18 cellular contexts compared by ENCODE assay signal in genomic region chr1:16220101-16220500, GRCh38.
"Had no signal": no experiment of that assay in that cellular context is flagged by ENCODE, and none has a peak within 500 bp of the region (broad histone marks: within the 10 kb centered on the region; RNA-seq: fewer than 3 reads in every experiment).

No MANE protein-coding gene starts in this region.

- H3K4me3 ChIP-seq: prostate gland, right lobe of liver, spleen had no signal

- H3K27ac Mint-ChIP-seq: activated CD4-positive, alpha-beta memory T cell treated with anti-CD3 and anti-CD28 coated beads, Interleukin-2, amount 10 ng/mL, durations not matched to agents 7 days and 5 days; activated T-helper 2 cell treated with anti-CD3 and anti-CD28 coated beads, Interferon-gamma antibody, Interleukin-2, Interleukin-4, amounts not matched to agents 10 μg/mL and 5 μg/mL and 100 μg/mL, durations not matched to agents 14 hours and 24 hours and 36 hours; memory B cell; nephron; stimulated activated naive B cell treated with anti-CD40 and anti-IgM and Interleukin-4, amounts not matched to agents 10 μg/mL and 1 μg/mL and 100 μg/mL, for 72 hours had no signal

- H3K9me3 ChIP-seq: prostate gland, right lobe of liver, spleen had no signal

- H3K36me3 Mint-ChIP-seq: activated naive CD4-positive, alpha-beta T cell treated with anti-CD3 and anti-CD28 coated beads, Interleukin-2, amount 50 U/mL, for 72 hours had no signal

- H3K4me3 Mint-ChIP-seq: activated CD4-positive, alpha-beta memory T cell treated with anti-CD3 and anti-CD28 coated beads, Interleukin-2, amount 10 ng/mL, durations not matched to agents 7 days and 5 days; memory B cell; stimulated activated naive B cell treated with anti-CD40 and anti-IgM and Interleukin-4, amounts not matched to agents 10 μg/mL and 1 μg/mL and 100 μg/mL, for 72 hours had no signal

- H3K9me3 Mint-ChIP-seq: activated CD4-positive, alpha-beta memory T cell treated with anti-CD3 and anti-CD28 coated beads, Interleukin-2, amount 10 ng/mL, durations not matched to agents 7 days and 5 days; activated naive CD4-positive, alpha-beta T cell treated with anti-CD3 and anti-CD28 coated beads, Interleukin-2, amount 50 U/mL, for 72 hours; activated T-helper 2 cell treated with anti-CD3 and anti-CD28 coated beads, Interferon-gamma antibody, Interleukin-2, Interleukin-4, amounts not matched to agents 10 μg/mL and 5 μg/mL and 100 μg/mL, durations not matched to agents 14 hours and 24 hours and 36 hours; memory B cell; nephron had no signal

- ATAC-seq: activated CD4-positive, CD25-positive, alpha-beta regulatory T cell treated with anti-CD3 and anti-CD28 coated beads, Interleukin-2, amount 50 U/mL, for 24 hours; activated naive CD4-positive, alpha-beta T cell treated with anti-CD3 and anti-CD28 coated beads, Interleukin-2, amount 50 U/mL, for 72 hours; esophagus mucosa; left colon; stimulated activated naive B cell treated with anti-CD40 and anti-IgM and Interleukin-4, amounts not matched to agents 10 μg/mL and 1 μg/mL and 100 μg/mL, for 72 hours had no signal

- DNase-seq: activated CD4-positive, alpha-beta memory T cell treated with anti-CD3 and anti-CD28 coated beads, Interleukin-2, amount 10 ng/mL, durations not matched to agents 7 days and 5 days; cerebellar nuclear complex; foreskin fibroblast; left colon; occipital lobe; right lobe of liver; spleen; stimulated activated CD4-positive, alpha-beta T cell treated with anti-CD3 and anti-CD28 coated beads, Interleukin-1b, Interleukin-23, amount 100 ng/mL, for 48 hours; stimulated activated naive B cell treated with anti-CD40 and anti-IgM and Interleukin-4, amounts not matched to agents 10 μg/mL and 1 μg/mL and 100 μg/mL, for 72 hours; substantia nigra; trophoblast cell had no signal

- H3K27ac ChIP-seq: prostate gland, right lobe of liver, spleen had no signal

- H3K4me1 ChIP-seq: prostate gland had no signal

- H3K36me3 ChIP-seq: prostate gland, right lobe of liver, spleen had no signal

- H3K27me3 ChIP-seq: right lobe of liver had no signal
